8 cellular contexts compared by ENCODE assay signal in the genomic region with DNA sequence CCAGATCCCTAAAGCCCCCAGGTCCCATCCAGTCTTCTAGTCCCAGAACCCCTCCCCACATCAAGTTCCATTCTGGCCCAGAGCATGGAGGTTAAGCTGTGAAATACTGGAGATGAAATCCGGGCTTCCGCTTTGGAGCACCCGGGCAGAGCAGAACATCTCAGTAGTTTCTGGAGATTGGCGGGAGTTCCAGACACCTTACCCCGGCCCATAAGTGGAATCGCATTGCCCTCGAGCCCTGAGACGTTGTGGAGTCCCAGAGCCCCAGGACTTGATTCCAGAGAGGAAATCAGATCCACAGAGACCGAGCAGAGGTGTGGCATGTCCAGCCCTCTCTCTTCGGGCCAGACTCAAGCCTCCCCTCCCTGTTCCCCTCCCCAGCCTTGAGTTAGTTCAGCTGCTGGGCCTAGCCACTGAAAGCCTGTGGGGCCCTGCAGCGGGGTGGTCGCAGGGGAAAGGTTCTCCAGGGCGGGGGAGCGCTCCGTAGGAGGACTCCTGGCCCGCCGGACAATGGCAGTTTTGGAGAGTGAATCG. TPM values are rescaled to one million over a fixed set of nuclear protein-coding genes. Genes with fewer than 3 reads are reported as not detected.
DNase-seq lines count a peak whose midpoint lies in the region; ATAC-seq and TF ChIP-seq lines count a peak whose summit lies in the region.

No MANE protein-coding gene starts in this region.

- no peaks in the 10 kb centered on the region for H3K9me3 ChIP-seq in SK-N-SH

- no peak for TF ChIP-seq EP300 in SK-N-SH (IDR thresholded peaks at IDR 0.05; ENCODE audit: borderline replicate concordance in 1 of 2, low read depth in 1 of 2, low read length in 1 of 2)

- H3K4me1 ChIP-seq in SK-N-SH (ENCODE audit: control insufficient read depth in 1 of 2, insufficient read depth in 2 of 2, low read depth in 1 of 2, low read length in 1 of 2) (peaks cover 3 to 11% of the 10 kb centered on the region in 2 experiments; a peak in 1 of 4 replicates), KMS-11 (ENCODE audit: low read depth, poor library complexity, severe bottlenecking) (peaks cover 5% of the 10 kb centered on the region)

- H3K9me3 Mint-ChIP-seq in central memory CD8-positive, alpha-beta T cell: no peaks in the 10 kb centered on the region
- no peaks in the 10 kb centered on the region for H3K9me3 Mint-ChIP-seq in osteocyte (ENCODE audit: unreplicated experiment)

- no peak for ATAC-seq in SK-N-SH treated with all-trans-retinoic acid at 6 μM for 48 hours
- ATAC-seq in central memory CD8-positive, alpha-beta T cell (replicated peaks; ENCODE audit: extremely low read depth, poor library complexity, severe bottlenecking): no peak

- POLR2A ChIA-PET in SK-N-SH (lab: Yijun Ruan, JAX): no interaction called here

- H3K36me3 ChIP-seq in SK-N-SH (replicated peaks in 1 of 2; ENCODE audit: control insufficient read depth in 1 of 2, insufficient read depth in 2 of 2, low read length in 1 of 2): no peaks in the 10 kb centered on the region
- H3K36me3 ChIP-seq in KMS-11 (ENCODE audit: insufficient read depth): no peaks in the 10 kb centered on the region

- peak overlapping the region; percentile 80 for H3K4me3 Mint-ChIP-seq in central memory CD8-positive, alpha-beta T cell
- H3K4me3 Mint-ChIP-seq in osteocyte (ENCODE audit: unreplicated experiment): peak overlapping the region; percentile 35

- H3K4me2 ChIP-seq in SK-N-SH: no peak overlapping the region
- H3K4me2 ChIP-seq in KMS-11: peak overlapping the region; percentile 33; the same call in 1 of the 2 replicates

- no peaks in the 10 kb centered on the region for H3K9me2 ChIP-seq in SK-N-SH

- H3K36me3 Mint-ChIP-seq in central memory CD8-positive, alpha-beta T cell (ENCODE audit: insufficient read depth): peaks cover 12% of the 10 kb centered on the region
- no peaks in the 10 kb centered on the region for H3K36me3 Mint-ChIP-seq in osteocyte (ENCODE audit: unreplicated experiment)

- TF ChIP-seq RAD21 in SK-N-SH (IDR thresholded peaks at IDR 0.05; ENCODE audit: low read length): no peak

- no peak overlapping the region; a peak in 1 of 4 replicates for H3K4me3 ChIP-seq in SK-N-SH (ENCODE audit: low read depth in 2 of 2, low read length in 1 of 2)
- no peak overlapping the region for H3K4me3 ChIP-seq in KMS-11 (IDR thresholded peaks at IDR 0.05; ENCODE audit: insufficient read depth, low read depth, low read length)

- H3K27me3 Mint-ChIP-seq in central memory CD8-positive, alpha-beta T cell: peaks cover 96% of the 10 kb centered on the region
- peaks cover 88% of the 10 kb centered on the region for H3K27me3 Mint-ChIP-seq in osteocyte (ENCODE audit: unreplicated experiment)

- no peak overlapping the region for H2AFZ ChIP-seq in SK-N-SH (ENCODE audit: low read depth)
- H2AFZ ChIP-seq in KMS-11 (ENCODE audit: low read depth): peak overlapping the region; percentile 57; the same call in 1 of the 2 replicates

- DNase-seq in SK-N-SH: peak; percentile 38
- no peak for DNase-seq in central memory CD8-positive, alpha-beta T cell (ENCODE audit: low spot score in 2 of 2)
- no peak for DNase-seq in osteocyte (ENCODE audit: extremely low spot score, unreplicated experiment)
- DNase-seq in anterior cingulate cortex (lab: John Stamatoyannopoulos, UW): no peak
- no peak for DNase-seq in AG08395 (ENCODE audit: low spot score)
- no peak for DNase-seq in HuH-7 (ENCODE audit: low spot score)

- no peaks in the 10 kb centered on the region for H4K20me1 ChIP-seq in SK-N-SH (ENCODE audit: insufficient read depth)
- H4K20me1 ChIP-seq in KMS-11 (ENCODE audit: insufficient read depth): no peaks in the 10 kb centered on the region

- H3K27ac Mint-ChIP-seq in central memory CD8-positive, alpha-beta T cell (ENCODE audit: low read depth): no peak overlapping the region
- no peak overlapping the region for H3K27ac Mint-ChIP-seq in osteocyte (ENCODE audit: unreplicated experiment)

- H3K4me1 Mint-ChIP-seq in central memory CD8-positive, alpha-beta T cell: peaks cover 27% of the 10 kb centered on the region
- peaks cover 25% of the 10 kb centered on the region for H3K4me1 Mint-ChIP-seq in osteocyte (ENCODE audit: unreplicated experiment)

- no peaks in the 10 kb centered on the region for H3F3A ChIP-seq in SK-N-SH (replicated peaks; ENCODE audit: insufficient read depth)

- CTCF ChIA-PET in SK-N-SH (lab: Yijun Ruan, JAX): interaction anchor here (1.4 to 1.5 kb wide), 2 partner anchors 26 to 29 kb away, joined by 3 read pairs; no protein-coding TSS in a partner anchor

- 37% methylated on average over 8 of the region's 18 CpGs for WGBS in SK-N-SH (ENCODE audit: low lambda C conversion rate)

- H3K79me2 ChIP-seq in SK-N-SH (ENCODE audit: insufficient read depth): no peaks in the 10 kb centered on the region
- H3K79me2 ChIP-seq in KMS-11 (ENCODE audit: insufficient read depth, low read depth): no peaks in the 10 kb centered on the region

- H3K27ac ChIP-seq in SK-N-SH (ENCODE audit: low read depth in 2 of 2, low read length in 1 of 2) (no peak overlapping the region), KMS-11 (no peak overlapping the region)

- TF ChIP-seq CTCF in SK-N-SH (IDR thresholded peaks at IDR 0.05) (no peak), KMS-11 (conservative IDR thresholded peaks at IDR 0.05; ENCODE audit: low read depth, low read length) (peak; percentile 58), osteocyte (IDR thresholded peaks at IDR 0.05) (no peak)

- H3K9ac ChIP-seq in SK-N-SH: no peak overlapping the region
- H3K9ac ChIP-seq in KMS-11: no peak overlapping the region

- peaks cover 93% of the 10 kb centered on the region for H3K27me3 ChIP-seq in SK-N-SH (ENCODE audit: insufficient read depth)
- peaks cover 55% of the 10 kb centered on the region for H3K27me3 ChIP-seq in KMS-11 (ENCODE audit: insufficient read depth, low read depth)

TF ChIP-seq in SK-N-SH, 30 proteins besides CTCF, POLR2A, EP300 and RAD21 (continues in another document):
- no peak for TF ChIP-seq FOSL2 (IDR thresholded peaks at IDR 0.05; ENCODE audit: borderline replicate concordance, low read depth)
- TF ChIP-seq, protein P1, sequence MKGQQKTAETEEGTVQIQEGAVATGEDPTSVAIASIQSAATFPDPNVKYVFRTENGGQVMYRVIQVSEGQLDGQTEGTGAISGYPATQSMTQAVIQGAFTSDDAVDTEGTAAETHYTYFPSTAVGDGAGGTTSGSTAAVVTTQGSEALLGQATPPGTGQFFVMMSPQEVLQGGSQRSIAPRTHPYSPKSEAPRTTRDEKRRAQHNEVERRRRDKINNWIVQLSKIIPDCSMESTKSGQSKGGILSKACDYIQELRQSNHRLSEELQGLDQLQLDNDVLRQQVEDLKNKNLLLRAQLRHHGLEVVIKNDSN (IDR thresholded peaks at IDR 0.05; ENCODE audit: borderline replicate concordance, low read depth): no peak

TF ChIP-seq in SK-N-SH treated with all-trans-retinoic acid at 6 μM for 48 hours, 23 proteins besides CTCF, POLR2A, EP300 and RAD21:
- TF ChIP-seq, protein P2, sequence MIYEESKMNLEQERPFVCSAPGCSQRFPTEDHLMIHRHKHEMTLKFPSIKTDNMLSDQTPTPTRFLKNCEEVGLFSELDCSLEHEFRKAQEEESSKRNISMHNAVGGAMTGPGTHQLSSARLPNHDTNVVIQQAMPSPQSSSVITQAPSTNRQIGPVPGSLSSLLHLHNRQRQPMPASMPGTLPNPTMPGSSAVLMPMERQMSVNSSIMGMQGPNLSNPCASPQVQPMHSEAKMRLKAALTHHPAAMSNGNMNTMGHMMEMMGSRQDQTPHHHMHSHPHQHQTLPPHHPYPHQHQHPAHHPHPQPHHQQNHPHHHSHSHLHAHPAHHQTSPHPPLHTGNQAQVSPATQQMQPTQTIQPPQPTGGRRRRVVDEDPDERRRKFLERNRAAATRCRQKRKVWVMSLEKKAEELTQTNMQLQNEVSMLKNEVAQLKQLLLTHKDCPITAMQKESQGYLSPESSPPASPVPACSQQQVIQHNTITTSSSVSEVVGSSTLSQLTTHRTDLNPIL (CRISPR knock-in tag; IDR thresholded peaks at IDR 0.05; ENCODE audit: low read depth): no peak
- TF ChIP-seq TOX (CRISPR knock-in tag; IDR thresholded peaks at IDR 0.05; ENCODE audit: borderline replicate concordance) (no peak), ZNF70 (CRISPR knock-in tag; IDR thresholded peaks at IDR 0.05) (no peak), BACH2 (CRISPR knock-in tag; IDR thresholded peaks at IDR 0.05; ENCODE audit: borderline replicate concordance) (no peak)

RNA-seq across cellular contexts. Expression of a gene that starts 0.9 kb away (rescaled TPM):
- polyA plus RNA-seq in SK-N-SH (2012; rRNA removed): 0.05 and 0.15 TPM in 2 replicates
- 0.04 and 0.22 TPM in 2 replicates for polyA plus RNA-seq in SK-N-SH (2012; cell fraction: cytosol; rRNA removed)
- 0.05 and 0.10 TPM in 2 replicates for polyA plus RNA-seq in SK-N-SH (2012; cell fraction: nucleus; rRNA removed)
- total RNA-seq in osteocyte: not detected in 2 replicates
